In the genomic region with DNA sequence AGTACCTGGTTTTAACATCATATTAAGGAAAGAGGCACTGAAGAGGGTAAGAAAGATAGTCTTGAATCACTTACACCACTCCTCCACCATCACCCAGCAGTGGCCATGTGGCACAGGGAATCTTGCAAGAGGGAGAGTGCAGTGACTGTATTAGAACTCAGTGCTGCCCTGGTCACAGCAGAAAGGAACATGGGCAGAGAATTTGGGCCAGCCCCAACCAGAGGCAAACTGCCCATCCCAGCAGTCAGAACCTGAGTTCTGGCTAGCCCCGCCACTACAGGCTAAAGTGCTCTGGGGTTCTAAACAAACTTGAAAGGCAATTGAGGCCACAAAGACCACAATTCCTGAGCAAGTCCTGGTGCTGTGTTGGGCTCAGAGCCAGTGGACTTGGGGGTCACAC, we compare ENCODE assay signal across 23 cellular contexts. TPM values are rescaled to one million over a fixed set of nuclear protein-coding genes. Genes with fewer than 3 reads are reported as not detected.
"Had no signal": no experiment of that assay in that cellular context is flagged by ENCODE, and none has a peak within 500 bp of the region (broad histone marks: within the 10 kb centered on the region; RNA-seq: fewer than 3 reads in every experiment).

No MANE protein-coding gene starts in this region.

- H3K9ac ChIP-seq: KMS-11 had no signal

- H3K4me1 ChIP-seq: SJCRH30 had no signal

- H3K36me3 ChIP-seq: SJCRH30 had no signal

- ATAC-seq: K562, SK-N-SH treated with all-trans-retinoic acid at 6 μM for 48 hours had no signal

- H3K27ac ChIP-seq: HL-60, KMS-11, SJCRH30 had no signal

- H3K4me2 ChIP-seq: KMS-11 had no signal

- DNase-seq: MM.1S, NCI-H1092 treated with DMSO at 0.1 percent for 48 hours, NCI-H1436, NCI-H187, NCI-H2029, NCI-H2081 treated with DMSO at 0.1 percent for 48 hours, NCI-H2171, NCI-H226, NCI-H446, NCI-H510A, NCI-H524 treated with DMSO at 0.1 percent for 48 hours, NCI-H69, NCI-H774, RPMI8226, SHP77 treated with DMSO at 0.1 percent for 48 hours, SJCRH30 had no signal

- H3K4me3 ChIP-seq: K562, SJCRH30 had no signal

- H3K27me3 ChIP-seq: SJCRH30 had no signal

- FAIRE-seq: HTR-8/SVneo, K562, RCC 7860 had no signal

RNA-seq across cellular contexts. Expression of a gene that starts 16.7 kb away (rescaled TPM):
- total RNA-seq: K562 had no signal
- polyA plus RNA-seq: IgD-negative memory B cell had no signal
